Comparison of ENCODE assay signal across 10 cellular contexts in the genomic region with DNA sequence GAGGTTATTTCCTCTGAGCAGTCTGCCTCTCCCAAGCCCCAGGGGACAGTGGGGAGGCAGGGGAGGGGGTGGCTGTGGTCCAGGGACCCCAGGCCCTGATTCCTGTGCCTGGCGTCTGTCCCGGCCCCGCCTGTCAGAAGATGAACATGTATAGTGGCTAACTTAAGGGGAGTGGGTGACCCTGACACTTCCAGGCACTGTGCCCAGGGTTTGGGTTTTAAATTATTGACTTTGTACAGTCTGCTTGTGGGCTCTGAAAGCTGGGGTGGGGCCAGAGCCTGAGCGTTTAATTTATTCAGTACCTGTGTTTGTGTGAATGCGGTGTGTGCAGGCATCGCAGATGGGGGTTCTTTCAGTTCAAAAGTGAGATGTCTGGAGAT. TPM values are rescaled to one million over a fixed set of nuclear protein-coding genes. Genes with fewer than 3 reads are reported as not detected.
DNase-seq lines count a peak whose midpoint lies in the region; ATAC-seq, FAIRE-seq and TF ChIP-seq lines count a peak whose summit lies in the region.
"Had no signal": no experiment of that assay in that cellular context is flagged by ENCODE, and none has a peak within 500 bp of the region (broad histone marks: within the 10 kb centered on the region; RNA-seq: fewer than 3 reads in every experiment).

No MANE protein-coding gene starts in this region.

- no peaks in the 10 kb centered on the region for H3K27me3 Mint-ChIP-seq in IgD-negative memory B cell
- no peaks in the 10 kb centered on the region for H3K27me3 Mint-ChIP-seq in naive thymus-derived CD4-positive, alpha-beta T cell

- H3K4me1 Mint-ChIP-seq in IgD-negative memory B cell = peaks cover 12 to 21% (median 15%) of the 10 kb centered on the region in 3 donors
- peaks cover 11 to 37% (median 28%) of the 10 kb centered on the region in 7 donors for H3K4me1 Mint-ChIP-seq in naive thymus-derived CD4-positive, alpha-beta T cell

- H3K27ac ChIP-seq in A549 (peak overlapping the region in 1 of 2 experiments; percentile 96; a peak in 3 of 6 replicates), colonic mucosa (peak overlapping the region; percentile 96)
- peak overlapping the region; percentile 90 for H3K27ac ChIP-seq in naive thymus-derived CD4-positive, alpha-beta T cell (ENCODE audit: low read depth, low read length)

- TF ChIP-seq POLR2A in A549 (IDR thresholded peaks at IDR 0.05; ENCODE audit: low read length) = no peak

- no peak for FAIRE-seq in A549 (lab: Jason Lieb, UNC)
- FAIRE-seq in D721Med (lab: Jason Lieb, UNC) = no peak

- POLR2A ChIA-PET in A549 (lab: Yijun Ruan, JAX) = no interaction called here
- POLR2A ChIA-PET in naive thymus-derived CD4-positive, alpha-beta T cell (lab: Charles Lee) = interaction anchor here (0.6 to 3.7 kb wide), 4 partner anchors 7 to 125 kb away, joined by 3 to 33 read pairs (median 3); no protein-coding TSS in a partner anchor

- H3K27me3 ChIP-seq in colonic mucosa = no peaks in the 10 kb centered on the region
- H3K27me3 ChIP-seq in naive thymus-derived CD4-positive, alpha-beta T cell (ENCODE audit: control insufficient read depth in 2 of 2, insufficient read depth in 2 of 2, low read length in 2 of 2) = no peaks in the 10 kb centered on the region

- peaks cover 42% of the 10 kb centered on the region for H3K4me1 ChIP-seq in A549
- peaks cover 26% of the 10 kb centered on the region for H3K4me1 ChIP-seq in colonic mucosa
- peaks cover 26 to 27% of the 10 kb centered on the region in 2 donors for H3K4me1 ChIP-seq in naive thymus-derived CD4-positive, alpha-beta T cell (ENCODE audit: control insufficient read depth in 2 of 2, insufficient read depth in 2 of 2, low read length in 2 of 2)

- no peak for TF ChIP-seq CTCF in A549 (IDR thresholded peaks at IDR 0.05)
- TF ChIP-seq CTCF in colonic mucosa (IDR thresholded peaks at IDR 0.05) = no peak
- TF ChIP-seq CTCF in D721Med (IDR thresholded peaks at IDR 0.05; ENCODE audit: insufficient read depth, missing control alignments) = no peak

- no peaks in the 10 kb centered on the region for H3K9me3 Mint-ChIP-seq in IgD-negative memory B cell
- peaks cover 0 to 4% (median 0%) of the 10 kb centered on the region in 11 donors for H3K9me3 Mint-ChIP-seq in naive thymus-derived CD4-positive, alpha-beta T cell

- no peak for TF ChIP-seq RAD21 in A549 (conservative IDR thresholded peaks at IDR 0.05 in 1 of 2, IDR thresholded peaks at IDR 0.05 in 1 of 2)

- peak overlapping the region; percentile 83 to 100 (median 97) for H3K27ac Mint-ChIP-seq in IgD-negative memory B cell
- peak overlapping the region; percentile 33 to 92 (median 78) for H3K27ac Mint-ChIP-seq in naive thymus-derived CD4-positive, alpha-beta T cell

- no peak for ATAC-seq in A549
- ATAC-seq in naive thymus-derived CD4-positive, alpha-beta T cell = no peak
- no peak for ATAC-seq in HG02763 (IDR thresholded peaks at IDR 0.05; ENCODE audit: unreplicated experiment)
- no peak for ATAC-seq in GM18858 (IDR thresholded peaks at IDR 0.05; ENCODE audit: unreplicated experiment)

- H3K36me3 ChIP-seq in colonic mucosa = peaks cover 14% of the 10 kb centered on the region
- H3K36me3 ChIP-seq in naive thymus-derived CD4-positive, alpha-beta T cell (ENCODE audit: control insufficient read depth in 2 of 3, insufficient read depth in 3 of 3, low read length in 3 of 3) = peaks cover 0 to 31% (median 4%) of the 10 kb centered on the region in 3 experiments

- peak overlapping the region; percentile 61 to 97 (median 84) for H3K4me3 Mint-ChIP-seq in IgD-negative memory B cell
- peak overlapping the region; percentile 53 to 95 (median 70) for H3K4me3 Mint-ChIP-seq in naive thymus-derived CD4-positive, alpha-beta T cell

- CTCF ChIA-PET in A549 (lab: Yijun Ruan, JAX) = interaction anchor here (1.3 kb wide), 1 partner anchor 7 kb away, joined by 3 read pairs; no protein-coding TSS in a partner anchor
- CTCF ChIA-PET in naive thymus-derived CD4-positive, alpha-beta T cell (lab: Charles Lee) = interaction anchor here (1.8 kb wide), 1 partner anchor 30 kb away, joined by 3 read pairs; no protein-coding TSS in a partner anchor

- H3K9me3 ChIP-seq in A549 (no peaks in the 10 kb centered on the region), colonic mucosa (no peaks in the 10 kb centered on the region)
- no peaks in the 10 kb centered on the region for H3K9me3 ChIP-seq in naive thymus-derived CD4-positive, alpha-beta T cell (ENCODE audit: control insufficient read depth in 2 of 3, low read length in 3 of 3)

- DNase-seq in A549 (ENCODE audit: low read depth in 1 of 2, low spot score in 1 of 2) (no peak), colonic mucosa (peak; percentile 70), SHP77 (lab: John Stamatoyannopoulos, UW) (no peak), D721Med (ENCODE audit: insufficient read length, low spot score) (no peak)
- peak in 2 of 9 donors; percentile 11 to 38 for DNase-seq in naive thymus-derived CD4-positive, alpha-beta T cell
- DNase-seq: SHP77 treated with DMSO at 0.1 percent for 48 hours had no signal

- WGBS in A549 (ENCODE audit: missing lambda C conversion rate) = 81% methylated on average over 4 of the region's 6 CpGs

- no peak for TF ChIP-seq EP300 in A549 (IDR thresholded peaks at IDR 0.05)

- H3K9ac ChIP-seq in colonic mucosa (ENCODE audit: low read depth in 2 of 2, low read length in 2 of 2) = peak overlapping the region; percentile 64 to 72

- intact Hi-C loops in colonic mucosa (cut with DNase I) = no loop called here
- intact Hi-C loops in naive thymus-derived CD4-positive, alpha-beta T cell (cut with micrococcal nuclease) = loop anchor here (5.0 to 10.0 kb wide), 3 partner anchors 111 to 571 kb away; a partner anchor contains a TSS

- no peak overlapping the region for H3K4me3 ChIP-seq in A549
- H3K4me3 ChIP-seq in colonic mucosa = peak overlapping the region; percentile 99
- no peak overlapping the region for H3K4me3 ChIP-seq in naive thymus-derived CD4-positive, alpha-beta T cell (ENCODE audit: low read length)

- H3K36me3 Mint-ChIP-seq in IgD-negative memory B cell = peaks cover 10% of the 10 kb centered on the region
- H3K36me3 Mint-ChIP-seq in naive thymus-derived CD4-positive, alpha-beta T cell = peaks cover 0 to 12% (median 0%) of the 10 kb centered on the region in 5 donors

- peak overlapping the region; percentile 93 for H3K4me2 ChIP-seq in A549

TF ChIP-seq in A549, 52 proteins besides CTCF, POLR2A, EP300 and RAD21 (continues in another document):
- TF ChIP-seq KDM5A (IDR thresholded peaks at IDR 0.05) (no peak), FOSL2 (IDR thresholded peaks at IDR 0.05) (no peak), FOSL2 (CRISPR knock-in tag; IDR thresholded peaks at IDR 0.05) (no peak), JUN (IDR thresholded peaks at IDR 0.05) (no peak), RCOR1 (IDR thresholded peaks at IDR 0.05; ENCODE audit: low read depth, low read length) (no peak)

RNA-seq across cellular contexts. Expression of a gene that starts 3.1 kb away (rescaled TPM):
- polyA plus RNA-seq in A549 (2011; rRNA removed) (3.8 and 4.4 TPM in 2 replicates), A549 (2017; fragmentation: RNase III; extraction: RNeasy Plus Mini Kit Qiagen cat#74134 plus additional on column Dnase treatment) (10.3 to 11.3 TPM (median 11.2 TPM) in 3 replicates), IgD-negative memory B cell (47.1 TPM)
- 17.0 and 25.0 TPM in 2 replicates for polyA plus RNA-seq in A549 (2012; cell fraction: cytosol; rRNA removed)
- polyA plus RNA-seq in A549 (2012; cell fraction: nucleus; rRNA removed) = 45.2 and 46.5 TPM in 2 replicates
- polyA minus RNA-seq in A549 (2011; rRNA and poly(A)+ RNA removed) = 1.6 and 3.0 TPM in 2 replicates
- 10 to 100 TPM; 65.6 to 74.4 TPM for total RNA-seq in colonic mucosa
- total RNA-seq in naive thymus-derived CD4-positive, alpha-beta T cell = 100 to 1,000 TPM in 2 of 5 experiments, 10 to 100 TPM in 3; 44.4 to 164 (median 78.3) TPM
- polyA plus RNA-seq in naive thymus-derived CD4-positive, alpha-beta T cell = 10 to 100 TPM; 21.3 to 38.8 TPM

RNA-seq across cellular contexts. Expression of a gene that starts 45.2 kb away (rescaled TPM):
- polyA plus RNA-seq in A549 (2011; rRNA removed) = 14.4 and 15.1 TPM in 2 replicates
- polyA plus RNA-seq in A549 (2012; cell fraction: cytosol; rRNA removed) = 44.0 and 51.4 TPM in 2 replicates
- polyA plus RNA-seq in A549 (2012; cell fraction: nucleus; rRNA removed) = 63.9 and 67.7 TPM in 2 replicates
- polyA plus RNA-seq in A549 (2017; fragmentation: RNase III; extraction: RNeasy Plus Mini Kit Qiagen cat#74134 plus additional on column Dnase treatment) = 18.7 to 20.6 TPM (median 18.7 TPM) in 3 replicates
- 3.6 TPM in 2 replicates for polyA minus RNA-seq in A549 (2011; rRNA and poly(A)+ RNA removed)
- 29.7 TPM for polyA plus RNA-seq in IgD-negative memory B cell
- total RNA-seq in colonic mucosa = 100 to 1,000 TPM in 1 of 2 donors, 10 to 100 TPM in 1; 43.6 to 133 TPM
- total RNA-seq in naive thymus-derived CD4-positive, alpha-beta T cell = 10 to 100 TPM; 19.7 to 80.9 (median 28.5) TPM
- 10 to 100 TPM; 37.3 to 39.1 TPM for polyA plus RNA-seq in naive thymus-derived CD4-positive, alpha-beta T cell

RNA-seq across cellular contexts. Expression of a gene that starts 45.4 kb away (rescaled TPM):
- polyA plus RNA-seq in A549 (2011; rRNA removed) (4.4 and 5.2 TPM in 2 replicates), A549 (2017; fragmentation: RNase III; extraction: RNeasy Plus Mini Kit Qiagen cat#74134 plus additional on column Dnase treatment) (6.3 to 9.0 TPM (median 7.7 TPM) in 3 replicates), IgD-negative memory B cell (13.4 TPM)
- polyA plus RNA-seq in A549 (2012; cell fraction: cytosol; rRNA removed) = 8.9 and 13.6 TPM in 2 replicates
- 16.7 and 19.5 TPM in 2 replicates for polyA plus RNA-seq in A549 (2012; cell fraction: nucleus; rRNA removed)
- 5.8 and 8.2 TPM in 2 replicates for polyA minus RNA-seq in A549 (2011; rRNA and poly(A)+ RNA removed)
- 10 to 100 TPM; 17.8 to 43.5 TPM for total RNA-seq in colonic mucosa
- 10 to 100 TPM; 16.2 to 22.4 (median 19.5) TPM for total RNA-seq in naive thymus-derived CD4-positive, alpha-beta T cell
- 10 to 100 TPM; 10.4 to 21.2 TPM for polyA plus RNA-seq in naive thymus-derived CD4-positive, alpha-beta T cell

RNA-seq across cellular contexts. Expression of a gene that starts 48.9 kb away (rescaled TPM):
- polyA plus RNA-seq in A549 (2011; rRNA removed) (0.03 TPM in 1 of 2 replicates, not detected in the other), A549 (2017; fragmentation: RNase III; extraction: RNeasy Plus Mini Kit Qiagen cat#74134 plus additional on column Dnase treatment) (0.06 to 0.08 TPM (median 0.07 TPM) in 3 replicates), IgD-negative memory B cell (not detected)
- 0.01 TPM in 1 of 2 replicates, not detected in the other for polyA plus RNA-seq in A549 (2012; cell fraction: cytosol; rRNA removed)
- polyA plus RNA-seq in A549 (2012; cell fraction: nucleus; rRNA removed) = 0.11 and 0.12 TPM in 2 replicates
- polyA minus RNA-seq in A549 (2011; rRNA and poly(A)+ RNA removed) = not detected in 2 replicates
- under 1 TPM; 0.11 to 0.22 TPM for total RNA-seq in colonic mucosa
- not detected for total RNA-seq in naive thymus-derived CD4-positive, alpha-beta T cell
- not detected for polyA plus RNA-seq in naive thymus-derived CD4-positive, alpha-beta T cell
- total RNA-seq: dermis microvascular lymphatic vessel endothelial cell had no signal
